Comparison of ENCODE assay signal across 9 cellular contexts in genomic region chr10:9342865-9343450, GRCh38.
A peak's percentile ranks its signal among the peaks of the same experiment; 100 is the strongest.
DNase-seq lines count a peak whose midpoint lies in the region; FAIRE-seq and TF ChIP-seq lines count a peak whose summit lies in the region.
"Had no signal": no experiment of that assay in that cellular context is flagged by ENCODE, and none has a peak within 500 bp of the region (broad histone marks: within the 10 kb centered on the region; RNA-seq: fewer than 3 reads in every experiment).

No MANE protein-coding gene starts in this region.

- H3K4me1 Mint-ChIP-seq in activated T-helper 2 cell treated with anti-CD3 and anti-CD28 coated beads, Interferon-gamma antibody, Interleukin-2, Interleukin-4, amounts not matched to agents 10 μg/mL and 5 μg/mL and 100 μg/mL, durations not matched to agents 14 hours and 24 hours and 36 hours (ENCODE audit: low read depth), result peaks cover 18% of the 10 kb centered on the region
- H3K4me1 Mint-ChIP-seq: memory B cell had no signal

- peaks cover 0 to 19% (median 8%) of the 10 kb centered on the region in 4 donors for H3K9me3 ChIP-seq in esophagus muscularis mucosa

- peaks cover 22% of the 10 kb centered on the region for H3K9me3 Mint-ChIP-seq in activated T-helper 2 cell treated with anti-CD3 and anti-CD28 coated beads, Interferon-gamma antibody, Interleukin-2, Interleukin-4, amounts not matched to agents 10 μg/mL and 5 μg/mL and 100 μg/mL, durations not matched to agents 14 hours and 24 hours and 36 hours

- FAIRE-seq in GM19239 (lab: Jason Lieb, UNC), result no peak

- TF ChIP-seq POLR2A in esophagus muscularis mucosa (IDR thresholded peaks at IDR 0.05; ENCODE audit: low read depth), result no peak

- peaks cover 20% of the 10 kb centered on the region for H3K27me3 Mint-ChIP-seq in activated T-helper 2 cell treated with anti-CD3 and anti-CD28 coated beads, Interferon-gamma antibody, Interleukin-2, Interleukin-4, amounts not matched to agents 10 μg/mL and 5 μg/mL and 100 μg/mL, durations not matched to agents 14 hours and 24 hours and 36 hours (ENCODE audit: low read depth)

- peaks cover 0 to 14% (median 6%) of the 10 kb centered on the region in 4 donors for H3K4me1 ChIP-seq in esophagus muscularis mucosa

- no peak for TF ChIP-seq EP300 in esophagus muscularis mucosa (IDR thresholded peaks at IDR 0.05)

- H3K27me3 ChIP-seq in esophagus muscularis mucosa, result no peaks in the 10 kb centered on the region

- no peak overlapping the region for H3K27ac ChIP-seq in esophagus muscularis mucosa (replicated peaks in 1 of 4)

- peaks cover 5% of the 10 kb centered on the region for H3K36me3 Mint-ChIP-seq in activated T-helper 2 cell treated with anti-CD3 and anti-CD28 coated beads, Interferon-gamma antibody, Interleukin-2, Interleukin-4, amounts not matched to agents 10 μg/mL and 5 μg/mL and 100 μg/mL, durations not matched to agents 14 hours and 24 hours and 36 hours (ENCODE audit: low read depth)
- H3K36me3 Mint-ChIP-seq: memory B cell had no signal

- WGBS in esophagus muscularis mucosa, result 22% methylated on average over 4 of the region's 4 CpGs

- no peak overlapping the region for H3K4me3 ChIP-seq in HFF-Myc (replicated peaks; ENCODE audit: low read depth, low read length)
- H3K4me3 ChIP-seq in esophagus muscularis mucosa, result no peak overlapping the region

- DNase-seq in DMS 273 (lab: John Stamatoyannopoulos, UW; ENCODE audit: unreplicated experiment) (peak; percentile 31), HFF-Myc (ENCODE audit: extremely low read depth, low read depth) (no peak), OCI-M2 (lab: John Stamatoyannopoulos, UW; ENCODE audit: unreplicated experiment) (peak; percentile 12), esophagus muscularis mucosa (ENCODE audit: extremely low spot score) (no peak), renal cortical epithelial cell (ENCODE audit: low read depth) (peak; percentile 47), GM19239 (ENCODE audit: insufficient read length, low spot score) (no peak), amniotic stem cell (lab: John Stamatoyannopoulos, UW) (no peak)
- DNase-seq in activated T-helper 2 cell treated with anti-CD3 and anti-CD28 coated beads, Interferon-gamma antibody, Interleukin-2, Interleukin-4, amounts not matched to agents 10 μg/mL and 5 μg/mL and 100 μg/mL, durations not matched to agents 14 hours and 24 hours and 36 hours (ENCODE audit: low spot score), result no peak

- intact Hi-C loops in esophagus muscularis mucosa (cut with DNase I), result loop anchor here (5.0 kb wide), 1 partner anchor 1934 kb away; no protein-coding TSS in a partner anchor
- intact Hi-C loops in activated T-helper 2 cell treated with anti-CD3 and anti-CD28 coated beads, Interferon-gamma antibody, Interleukin-2, Interleukin-4, amounts not matched to agents 10 μg/mL and 5 μg/mL and 100 μg/mL, durations not matched to agents 14 hours and 24 hours and 36 hours (cut with micrococcal nuclease), result loop anchor here (10.0 kb wide), 1 partner anchor 342 kb away; no protein-coding TSS in a partner anchor

- no peak overlapping the region for H3K4me3 Mint-ChIP-seq in activated T-helper 2 cell treated with anti-CD3 and anti-CD28 coated beads, Interferon-gamma antibody, Interleukin-2, Interleukin-4, amounts not matched to agents 10 μg/mL and 5 μg/mL and 100 μg/mL, durations not matched to agents 14 hours and 24 hours and 36 hours (ENCODE audit: low read depth)
- H3K4me3 Mint-ChIP-seq: memory B cell had no signal

- H3K36me3 ChIP-seq in esophagus muscularis mucosa, result no peaks in the 10 kb centered on the region

- TF ChIP-seq CTCF in HFF-Myc (IDR thresholded peaks at IDR 0.05; ENCODE audit: low read depth, low read length, missing control alignments) (peak; percentile 46), esophagus muscularis mucosa (IDR thresholded peaks at IDR 0.05) (peak; percentile 69 to 81 (median 75))

- no peak overlapping the region for H3K27ac Mint-ChIP-seq in activated T-helper 2 cell treated with anti-CD3 and anti-CD28 coated beads, Interferon-gamma antibody, Interleukin-2, Interleukin-4, amounts not matched to agents 10 μg/mL and 5 μg/mL and 100 μg/mL, durations not matched to agents 14 hours and 24 hours and 36 hours
- H3K27ac Mint-ChIP-seq: memory B cell had no signal

Comparison
In these comparisons a context has a peak if more than half of its experiments do, and no peak if none do; other contexts are left out.
1. DNase-seq: peak in DMS 273 (single experiment), OCI-M2 (single experiment) and renal cortical epithelial cell (single experiment); none in HFF-Myc (single experiment), esophagus muscularis mucosa (single experiment), activated T-helper 2 cell treated with anti-CD3 and anti-CD28 coated beads, Interferon-gamma antibody, Interleukin-2, Interleukin-4, amounts not matched to agents 10 μg/mL and 5 μg/mL and 100 μg/mL, durations not matched to agents 14 hours and 24 hours and 36 hours (single experiment), GM19239 (single experiment) and amniotic stem cell (single experiment).